2 cellular contexts compared by ENCODE assay signal in genomic region chr2:11710632-11711381, GRCh38.
TF ChIP-seq lines count a peak whose summit lies in the region.

No MANE protein-coding gene starts in this region.

TF ChIP-seq in liver, 16 proteins besides CTCF, POLR2A, EP300 and RAD21:
- TF ChIP-seq HNF4G (IDR thresholded peaks at IDR 0.05) (no peak), YY1 (IDR thresholded peaks at IDR 0.05) (peak; percentile 32), GABPA (IDR thresholded peaks at IDR 0.05 in 1 of 2, conservative IDR thresholded peaks at IDR 0.05 in 1 of 2) (no peak), RXRA (IDR thresholded peaks at IDR 0.05) (no peak), HNF4A (conservative IDR thresholded peaks at IDR 0.05) (peak in 1 of 2 donors; percentile 17), FOXA2 (IDR thresholded peaks at IDR 0.05) (peak; percentile 30), TAF1 (conservative IDR thresholded peaks at IDR 0.05) (no peak)

TF ChIP-seq in HepG2, 621 proteins besides CTCF, POLR2A, EP300 and RAD21:
- TF ChIP-seq TIGD3 (CRISPR knock-in tag; IDR thresholded peaks at IDR 0.05; ENCODE audit: borderline replicate concordance) (no peak), ZNF451 (CRISPR knock-in tag; IDR thresholded peaks at IDR 0.05) (no peak), THAP9 (CRISPR knock-in tag; IDR thresholded peaks at IDR 0.05; ENCODE audit: borderline replicate concordance) (no peak), KAT2B (IDR thresholded peaks at IDR 0.05; ENCODE audit: borderline replicate concordance, low read depth, low read length) (no peak), ZNF740 (CRISPR knock-in tag; IDR thresholded peaks at IDR 0.05) (no peak), ATF4 (CRISPR knock-in tag; IDR thresholded peaks at IDR 0.05) (no peak), TOPORS (CRISPR knock-in tag; IDR thresholded peaks at IDR 0.05) (no peak), ZNF263 (CRISPR knock-in tag; IDR thresholded peaks at IDR 0.05) (no peak), MIER3 (CRISPR knock-in tag; IDR thresholded peaks at IDR 0.05; ENCODE audit: borderline replicate concordance) (no peak), NONO (IDR thresholded peaks at IDR 0.05) (no peak), NONO (CRISPR knock-in tag; conservative IDR thresholded peaks at IDR 0.05) (no peak), SP5 (CRISPR knock-in tag; IDR thresholded peaks at IDR 0.05; ENCODE audit: borderline replicate concordance, low read depth) (no peak), DDIT3 (CRISPR knock-in tag; IDR thresholded peaks at IDR 0.05) (no peak), KDM5A (IDR thresholded peaks at IDR 0.05; ENCODE audit: borderline replicate concordance, low read length) (no peak), ZNF138 (CRISPR knock-in tag; IDR thresholded peaks at IDR 0.05; ENCODE audit: low read depth) (no peak), PPARG (CRISPR knock-in tag; conservative IDR thresholded peaks at IDR 0.05) (no peak), ZNF557 (CRISPR knock-in tag; IDR thresholded peaks at IDR 0.05) (no peak), ZFP36 (IDR thresholded peaks at IDR 0.05; ENCODE audit: borderline replicate concordance, low read depth, low read length, partially characterized antibody) (no peak), ZMAT5 (CRISPR knock-in tag; IDR thresholded peaks at IDR 0.05; ENCODE audit: borderline replicate concordance, low read depth) (no peak), ZNF224 (CRISPR knock-in tag; IDR thresholded peaks at IDR 0.05) (no peak)
